24 cellular contexts compared by ENCODE assay signal in genomic region chr5:52830700-52831099, GRCh38.
"Had no signal": no experiment of that assay in that cellular context is flagged by ENCODE, and none has a peak within 500 bp of the region (broad histone marks: within the 10 kb centered on the region; RNA-seq: fewer than 3 reads in every experiment).

No MANE protein-coding gene starts in this region.

- H3K27ac ChIP-seq: adrenal gland, brain microvascular endothelial cell, esophagus squamous epithelium, left lung, lower lobe of right lung, thoracic aorta, upper lobe of left lung had no signal

- H3K4me1 ChIP-seq: esophagus squamous epithelium, left lung had no signal

- H3K36me3 ChIP-seq: adrenal gland, brain microvascular endothelial cell, esophagus squamous epithelium, left lung, lower lobe of right lung, thoracic aorta, upper lobe of left lung had no signal

- H3K27me3 ChIP-seq: adrenal gland, brain microvascular endothelial cell, esophagus squamous epithelium, left lung, upper lobe of left lung had no signal

- DNase-seq: activated CD4-positive, alpha-beta T cell treated with anti-CD3 and anti-CD28 coated beads for 1 hour; activated CD4-positive, alpha-beta T cell treated with anti-CD3 and anti-CD28 coated beads, Interleukin-2, amount 10 ng/mL, durations not matched to agents 7 days and 5 days; activated CD8-positive, alpha-beta T cell treated with anti-CD3 and anti-CD28 coated beads for 36 hours; activated effector memory CD4-positive, alpha-beta T cell treated with anti-CD3 and anti-CD28 coated beads, Interleukin-2, amount 50 U/mL, for 16 hours; activated naive CD4-positive, alpha-beta T cell treated with anti-CD3 and anti-CD28 coated beads for 36 hours; activated naive CD8-positive, alpha-beta T cell treated with anti-CD3 and anti-CD28 coated beads for 36 hours; adrenal gland; brain microvascular endothelial cell; esophagus squamous epithelium; glutamatergic neuron; left lung; lower lobe of right lung; mesendoderm; mucosa of descending colon; naive B cell; right cardiac atrium; stimulated activated CD4-positive, alpha-beta T cell treated with anti-CD3 and anti-CD28 coated beads, Interleukin-12 subunit alpha, Interleukin-12 subunit beta, amount 100 ng/mL, for 4 hours; stimulated activated CD4-positive, alpha-beta T cell treated with anti-CD3 and anti-CD28 coated beads, Interleukin-4, amount 100 ng/mL, for 1 hour; stimulated activated naive CD8-positive, alpha-beta T cell treated with anti-CD3 and anti-CD28 coated beads, Interleukin-15, Interleukin-2, amounts not matched to agents 100 U/mL and 50 U/mL, for 24 hours; T-helper 17 cell; upper lobe of left lung had no signal

- FAIRE-seq: astrocyte had no signal

- ATAC-seq: activated CD8-positive, alpha-beta T cell treated with anti-CD3 and anti-CD28 coated beads for 36 hours; left lung; lower lobe of right lung; mucosa of descending colon; right cardiac atrium; SK-N-SH treated with all-trans-retinoic acid at 6 μM for 48 hours; stimulated activated naive CD8-positive, alpha-beta T cell treated with anti-CD3 and anti-CD28 coated beads, Interleukin-15, Interleukin-2, amounts not matched to agents 100 U/mL and 50 U/mL, for 24 hours; T-helper 17 cell had no signal

- H3K9me3 ChIP-seq: adrenal gland, lower lobe of right lung, mucosa of descending colon, upper lobe of left lung had no signal

- H3K4me3 ChIP-seq: adrenal gland, esophagus squamous epithelium, left lung, lower lobe of right lung, mucosa of descending colon, thoracic aorta, upper lobe of left lung had no signal
